Comparison of ENCODE assay signal across 7 cellular contexts in genomic region chr5:102152906-102153787, GRCh38.
DNase-seq lines count a peak whose midpoint lies in the region; ATAC-seq, FAIRE-seq and TF ChIP-seq lines count a peak whose summit lies in the region.

No MANE protein-coding gene starts in this region.

- peak; percentile 33 for DNase-seq in NT2/D1 (ENCODE audit: low read depth, low spot score)
- DNase-seq in endothelial cell (ENCODE audit: low spot score): peak; percentile 24
- no peak for DNase-seq in prostate gland (ENCODE audit: low spot score)
- no peak for DNase-seq in cerebellar nuclear complex (lab: John Stamatoyannopoulos, UW)

- H3K9me3 ChIP-seq in NT2/D1 (ENCODE audit: insufficient read depth, low read length) (no peaks in the 10 kb centered on the region), prostate gland (no peaks in the 10 kb centered on the region)

- H3K27ac ChIP-seq in prostate gland: no peak overlapping the region

- FAIRE-seq in G401.6 (lab: Jason Lieb, UNC): peak; percentile 50

- no peak for TF ChIP-seq POLR2A in prostate gland (IDR thresholded peaks at IDR 0.05)

- 29% methylated on average over 5 of the region's 5 CpGs for WGBS in prostate gland

- H3K27me3 ChIP-seq in NT2/D1 (ENCODE audit: insufficient read depth, insufficient read length) (no peaks in the 10 kb centered on the region), prostate gland (replicated peaks; ENCODE audit: insufficient read depth) (no peaks in the 10 kb centered on the region)

- H3K9ac ChIP-seq in NT2/D1 (ENCODE audit: insufficient read length, low read depth): no peak overlapping the region

- H3K9me3 Mint-ChIP-seq in endothelial cell (ENCODE audit: unreplicated experiment): no peaks in the 10 kb centered on the region

- TF ChIP-seq CTCF in endothelial cell (IDR thresholded peaks at IDR 0.05; ENCODE audit: unreplicated experiment) (peak; percentile 50), prostate gland (IDR thresholded peaks at IDR 0.05) (peak in 3 of 4 experiments; percentile 30 to 41 (median 35))

- H3K4me3 Mint-ChIP-seq in endothelial cell (ENCODE audit: unreplicated experiment): no peak overlapping the region

- H3K4me1 Mint-ChIP-seq in endothelial cell (ENCODE audit: unreplicated experiment): no peaks in the 10 kb centered on the region

- intact Hi-C loops in prostate gland (cut with DNase I): no loop called here

- no peak overlapping the region for H3K27ac Mint-ChIP-seq in endothelial cell (ENCODE audit: unreplicated experiment)

- no peaks in the 10 kb centered on the region for H3K4me1 ChIP-seq in NT2/D1 (ENCODE audit: insufficient read depth, insufficient read length)
- H3K4me1 ChIP-seq in prostate gland (replicated peaks): no peaks in the 10 kb centered on the region

- H3K4me3 ChIP-seq in NT2/D1 (ENCODE audit: insufficient read length, low read depth) (no peak overlapping the region), prostate gland (no peak overlapping the region)

- H3K36me3 Mint-ChIP-seq in endothelial cell (ENCODE audit: low read depth, unreplicated experiment): no peaks in the 10 kb centered on the region

- no peaks in the 10 kb centered on the region for H3K36me3 ChIP-seq in NT2/D1 (ENCODE audit: insufficient read depth, insufficient read length, low read length)
- no peaks in the 10 kb centered on the region for H3K36me3 ChIP-seq in prostate gland

- no peaks in the 10 kb centered on the region for H3K27me3 Mint-ChIP-seq in endothelial cell (ENCODE audit: unreplicated experiment)

- peak; percentile 79 for ATAC-seq in GM19455 (IDR thresholded peaks at IDR 0.05; ENCODE audit: unreplicated experiment)
- ATAC-seq in HG03432 (IDR thresholded peaks at IDR 0.05; ENCODE audit: unreplicated experiment): peak; percentile 80

Comparison
In these comparisons a context has a peak if more than half of its experiments do, and no peak if none do; other contexts are left out.
1. DNase-seq: peak in NT2/D1 (single experiment) and endothelial cell (single experiment); none in prostate gland (single experiment) and cerebellar nuclear complex (0 of 2).